14 cellular contexts compared by ENCODE assay signal in genomic region chr10:91415816-91416215, GRCh38.
"Had no signal": no experiment of that assay in that cellular context is flagged by ENCODE, and none has a peak within 500 bp of the region (broad histone marks: within the 10 kb centered on the region; RNA-seq: fewer than 3 reads in every experiment).

No MANE protein-coding gene starts in this region.

- H3K36me3 Mint-ChIP-seq: activated naive CD8-positive, alpha-beta T cell had no signal

- DNase-seq: activated gamma-delta T cell; activated T-cell treated with anti-CD3 and anti-CD28 coated beads, Interleukin-2, amount 50 U/mL, for 4 hours; anterior cingulate cortex; colonic mucosa; left ventricle myocardium superior; mesendoderm; pancreas; stimulated activated CD4-positive, alpha-beta T cell treated with anti-CD3 and anti-CD28 coated beads, Interleukin-15, amount 100 ng/mL, for 24 hours; stimulated activated CD4-positive, alpha-beta T cell treated with anti-CD3 and anti-CD28 coated beads, Interleukin-4, amount 100 ng/mL, for 24 hours; upper lobe of left lung had no signal

- ATAC-seq: activated CD4-positive, CD25-positive, alpha-beta regulatory T cell treated with anti-CD3 and anti-CD28 coated beads, Interleukin-2, amount 50 U/mL, for 24 hours; activated T-cell treated with anti-CD3 and anti-CD28 coated beads, Interleukin-2, amount 50 U/mL, for 4 hours; left ventricle myocardium superior had no signal

- H3K27ac ChIP-seq: colonic mucosa, pancreas, upper lobe of left lung had no signal

- H3K9me3 Mint-ChIP-seq: activated T-cell treated with anti-CD3 and anti-CD28 coated beads, Interleukin-2, amount 50 U/mL, for 4 hours; neural crest cell had no signal

- H3K27ac Mint-ChIP-seq: activated naive CD8-positive, alpha-beta T cell; stimulated activated naive CD8-positive, alpha-beta T cell treated with anti-CD3 and anti-CD28 coated beads, Interleukin-15, Interleukin-2, amounts not matched to agents 100 ng/mL and 50 ng/mL, for 24 hours had no signal

- H3K27me3 ChIP-seq: colonic mucosa, pancreas, upper lobe of left lung had no signal

- H3K4me1 ChIP-seq: colonic mucosa had no signal

- H3K4me3 Mint-ChIP-seq: activated naive CD8-positive, alpha-beta T cell; activated T-cell treated with anti-CD3 and anti-CD28 coated beads, Interleukin-2, amount 50 U/mL, for 4 hours; neural crest cell; stimulated activated naive CD8-positive, alpha-beta T cell treated with anti-CD3 and anti-CD28 coated beads, Interleukin-15, Interleukin-2, amounts not matched to agents 100 ng/mL and 50 ng/mL, for 24 hours had no signal

- H3K4me3 ChIP-seq: colonic mucosa, pancreas, upper lobe of left lung had no signal

- H3K9me3 ChIP-seq: colonic mucosa, pancreas, upper lobe of left lung had no signal

- H3K27me3 Mint-ChIP-seq: activated naive CD8-positive, alpha-beta T cell had no signal

- H3K36me3 ChIP-seq: colonic mucosa, pancreas, upper lobe of left lung had no signal
